ENCODE assay signal across 3 cellular contexts in genomic region chr9:124297553-124297905, GRCh38.
TF ChIP-seq lines count a peak whose summit lies in the region.

No MANE protein-coding gene starts in this region.

TF ChIP-seq in Ishikawa, 13 proteins besides CTCF, POLR2A, EP300 and RAD21 (continued from another document):
- TF ChIP-seq, protein P1, sequence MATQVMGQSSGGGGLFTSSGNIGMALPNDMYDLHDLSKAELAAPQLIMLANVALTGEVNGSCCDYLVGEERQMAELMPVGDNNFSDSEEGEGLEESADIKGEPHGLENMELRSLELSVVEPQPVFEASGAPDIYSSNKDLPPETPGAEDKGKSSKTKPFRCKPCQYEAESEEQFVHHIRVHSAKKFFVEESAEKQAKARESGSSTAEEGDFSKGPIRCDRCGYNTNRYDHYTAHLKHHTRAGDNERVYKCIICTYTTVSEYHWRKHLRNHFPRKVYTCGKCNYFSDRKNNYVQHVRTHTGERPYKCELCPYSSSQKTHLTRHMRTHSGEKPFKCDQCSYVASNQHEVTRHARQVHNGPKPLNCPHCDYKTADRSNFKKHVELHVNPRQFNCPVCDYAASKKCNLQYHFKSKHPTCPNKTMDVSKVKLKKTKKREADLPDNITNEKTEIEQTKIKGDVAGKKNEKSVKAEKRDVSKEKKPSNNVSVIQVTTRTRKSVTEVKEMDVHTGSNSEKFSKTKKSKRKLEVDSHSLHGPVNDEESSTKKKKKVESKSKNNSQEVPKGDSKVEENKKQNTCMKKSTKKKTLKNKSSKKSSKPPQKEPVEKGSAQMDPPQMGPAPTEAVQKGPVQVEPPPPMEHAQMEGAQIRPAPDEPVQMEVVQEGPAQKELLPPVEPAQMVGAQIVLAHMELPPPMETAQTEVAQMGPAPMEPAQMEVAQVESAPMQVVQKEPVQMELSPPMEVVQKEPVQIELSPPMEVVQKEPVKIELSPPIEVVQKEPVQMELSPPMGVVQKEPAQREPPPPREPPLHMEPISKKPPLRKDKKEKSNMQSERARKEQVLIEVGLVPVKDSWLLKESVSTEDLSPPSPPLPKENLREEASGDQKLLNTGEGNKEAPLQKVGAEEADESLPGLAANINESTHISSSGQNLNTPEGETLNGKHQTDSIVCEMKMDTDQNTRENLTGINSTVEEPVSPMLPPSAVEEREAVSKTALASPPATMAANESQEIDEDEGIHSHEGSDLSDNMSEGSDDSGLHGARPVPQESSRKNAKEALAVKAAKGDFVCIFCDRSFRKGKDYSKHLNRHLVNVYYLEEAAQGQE (IDR thresholded peaks at IDR 0.05; ENCODE audit: low read depth): no peak
- peak; percentile 76; the same call in 1 of the 2 replicates for TF ChIP-seq ZBTB7A (IDR thresholded peaks at IDR 0.05; ENCODE audit: low read depth)
- TF ChIP-seq CREB1 (IDR thresholded peaks at IDR 0.05; ENCODE audit: low read depth): no peak
- TF ChIP-seq USF1 (IDR thresholded peaks at IDR 0.05): no peak
- no peak for TF ChIP-seq YY1 (IDR thresholded peaks at IDR 0.05; ENCODE audit: low read depth)
- TF ChIP-seq TEAD4 (IDR thresholded peaks at IDR 0.05): peak; percentile 100
- no peak for TF ChIP-seq EGR1 (IDR thresholded peaks at IDR 0.05)
- TF ChIP-seq, protein P2, sequence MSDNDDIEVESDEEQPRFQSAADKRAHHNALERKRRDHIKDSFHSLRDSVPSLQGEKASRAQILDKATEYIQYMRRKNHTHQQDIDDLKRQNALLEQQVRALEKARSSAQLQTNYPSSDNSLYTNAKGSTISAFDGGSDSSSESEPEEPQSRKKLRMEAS (IDR thresholded peaks at IDR 0.05): peak; percentile 78
- TF ChIP-seq CEBPB (IDR thresholded peaks at IDR 0.05): peak; percentile 36; the same call in 1 of the 2 replicates
- TF ChIP-seq TCF12 (IDR thresholded peaks at IDR 0.05; ENCODE audit: low read depth): peak; percentile 94

TF ChIP-seq in endothelial cell of umbilical vein, 7 proteins besides CTCF, POLR2A, EP300 and RAD21 (continued from another document):
- TF ChIP-seq MYC (IDR thresholded peaks at IDR 0.05; ENCODE audit: low read depth, low read length) (peak; percentile 60), EZH2 (IDR thresholded peaks at IDR 0.05; ENCODE audit: borderline replicate concordance, low read depth, low read length, severe bottlenecking) (no peak), JUN (IDR thresholded peaks at IDR 0.05; ENCODE audit: borderline replicate concordance, insufficient read depth, insufficient read length, low read depth) (peak; percentile 86), FOS (IDR thresholded peaks at IDR 0.05; ENCODE audit: borderline replicate concordance, insufficient read depth, low read length) (no peak)

TF ChIP-seq in liver, 16 proteins besides CTCF, POLR2A, EP300 and RAD21:
- TF ChIP-seq, protein P1 (IDR thresholded peaks at IDR 0.05): no peak
- TF ChIP-seq HNF4A (conservative IDR thresholded peaks at IDR 0.05) (no peak), YY1 (IDR thresholded peaks at IDR 0.05) (no peak), JUND (IDR thresholded peaks at IDR 0.05) (no peak), TAF1 (conservative IDR thresholded peaks at IDR 0.05) (no peak), NR2F2 (IDR thresholded peaks at IDR 0.05) (peak; percentile 31)
